Comparison of ENCODE assay signal across 9 cellular contexts in the genomic region with DNA sequence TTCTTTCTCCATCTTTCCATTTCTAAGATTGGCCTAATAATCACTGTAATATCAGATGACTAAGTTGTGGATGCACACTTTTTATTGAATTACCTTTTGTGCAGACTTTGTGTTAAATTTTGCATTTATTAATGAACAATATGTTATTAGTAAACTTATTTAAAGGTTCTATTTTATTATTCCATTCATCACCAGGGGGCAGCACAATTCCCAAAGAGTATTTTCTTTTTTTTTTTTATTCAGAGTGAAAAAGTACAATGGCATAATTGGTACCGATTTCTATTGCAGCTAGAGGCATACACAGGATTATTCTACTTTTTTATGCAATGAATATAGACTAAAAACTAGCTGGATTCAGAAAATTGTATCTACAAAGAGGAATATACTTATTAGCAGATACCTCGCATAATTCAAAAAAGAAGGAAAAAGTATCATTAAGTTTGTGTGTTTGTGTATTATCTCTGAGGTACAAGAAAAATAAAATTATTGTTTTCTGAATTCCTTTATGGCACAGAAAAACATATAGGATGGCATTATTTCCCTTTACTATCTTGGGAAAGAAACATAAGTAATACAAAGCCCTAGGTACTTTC.
DNase-seq lines count a peak whose midpoint lies in the region; ATAC-seq and TF ChIP-seq lines count a peak whose summit lies in the region.
"Had no signal": no experiment of that assay in that cellular context is flagged by ENCODE, and none has a peak within 500 bp of the region (broad histone marks: within the 10 kb centered on the region; RNA-seq: fewer than 3 reads in every experiment).

No MANE protein-coding gene starts in this region.

- no peaks in the 10 kb centered on the region for H3K4me1 ChIP-seq in parathyroid adenoma

- H3K27ac ChIP-seq in parathyroid adenoma, result no peak overlapping the region
- H3K27ac ChIP-seq: HL-60 had no signal

- no peak overlapping the region for H3K4me2 ChIP-seq in parathyroid adenoma (ENCODE audit: low read length)

- peak; percentile 47 for TF ChIP-seq CTCF in epithelial cell of proximal tubule (conservative IDR thresholded peaks at IDR 0.05; ENCODE audit: low read depth, low read length)
- peak; percentile 51 for TF ChIP-seq CTCF in parathyroid adenoma (IDR thresholded peaks at IDR 0.05)

- no peak overlapping the region for H2AFZ ChIP-seq in parathyroid adenoma

- no peaks in the 10 kb centered on the region for H3K27me3 ChIP-seq in parathyroid adenoma (ENCODE audit: control insufficient read depth, insufficient read depth, low read length)

- H3K79me2 ChIP-seq in parathyroid adenoma, result no peaks in the 10 kb centered on the region

- no peaks in the 10 kb centered on the region for H3K36me3 ChIP-seq in parathyroid adenoma (ENCODE audit: control insufficient read depth, insufficient read depth, low read length)

- DNase-seq in DMS 273 (lab: John Stamatoyannopoulos, UW; ENCODE audit: unreplicated experiment) (peak; percentile 68), DMS 273 treated with DMSO at 0.1 percent for 48 hours (lab: John Stamatoyannopoulos, UW) (no peak), NAMALWA (ENCODE audit: low spot score) (peak; percentile 50), epithelial cell of proximal tubule (ENCODE audit: low read depth) (no peak), mesenteric fat pad (ENCODE audit: low spot score) (no peak)
- no peak for DNase-seq in stimulated activated CD4-positive, alpha-beta T cell treated with anti-CD3 and anti-CD28 coated beads, Interleukin-4, amount 100 ng/mL, for 4 hours

- no peaks in the 10 kb centered on the region for H3K9me3 ChIP-seq in parathyroid adenoma (ENCODE audit: control insufficient read depth, low read length)

- ATAC-seq in HG03342 (IDR thresholded peaks at IDR 0.05; ENCODE audit: unreplicated experiment), result no peak

- no peak overlapping the region for H3K9ac ChIP-seq in parathyroid adenoma

- H3K4me3 ChIP-seq in epithelial cell of proximal tubule (ENCODE audit: low read depth, low read length), result no peak overlapping the region
- H3K4me3 ChIP-seq in parathyroid adenoma (ENCODE audit: low read depth, low read length), result no peak overlapping the region

Comparison
In these comparisons a context has a peak if more than half of its experiments do, and no peak if none do; other contexts are left out.
1. DNase-seq: peak in DMS 273 (single experiment) and NAMALWA (single experiment); none in DMS 273 treated with DMSO at 0.1 percent for 48 hours (single experiment), epithelial cell of proximal tubule (single experiment), stimulated activated CD4-positive, alpha-beta T cell treated with anti-CD3 and anti-CD28 coated beads, Interleukin-4, amount 100 ng/mL, for 4 hours (0 of 2) and mesenteric fat pad (single experiment).